ENCODE assay signal across 13 cellular contexts in the genomic region with DNA sequence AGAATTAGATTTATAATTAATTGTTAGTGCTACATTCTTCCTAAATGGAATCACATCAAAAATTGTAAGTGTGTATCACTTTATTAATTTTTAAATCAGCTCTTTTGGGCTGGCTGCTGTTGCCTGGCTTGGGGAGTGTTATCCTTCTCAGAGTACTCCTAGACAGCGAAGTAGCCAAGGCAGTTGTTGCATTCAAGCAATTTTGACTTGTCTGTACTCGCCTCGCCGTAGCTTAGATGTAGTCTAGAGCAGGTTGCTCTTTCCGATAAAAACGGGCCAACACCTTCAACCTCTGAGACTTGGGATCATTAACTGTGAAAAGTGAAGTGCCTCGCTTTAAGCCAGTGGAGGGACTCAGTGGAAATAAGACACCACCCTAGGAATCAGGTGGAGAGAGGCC.
"Had no signal": no experiment of that assay in that cellular context is flagged by ENCODE, and none has a peak within 500 bp of the region (broad histone marks: within the 10 kb centered on the region; RNA-seq: fewer than 3 reads in every experiment).

No MANE protein-coding gene starts in this region.

- H3K4me1 ChIP-seq: colonic mucosa, heart left ventricle, psoas muscle, right lobe of liver had no signal

- ATAC-seq: heart left ventricle; naive thymus-derived CD4-positive, alpha-beta T cell; psoas muscle; right lobe of liver; stimulated activated memory B cell treated with anti-CD40 and anti-IgM and Interleukin-4, amounts not matched to agents 10 μg/mL and 1 μg/mL and 100 μg/mL, for 72 hours had no signal

- H3K4me3 ChIP-seq: colonic mucosa, heart left ventricle, psoas muscle, right lobe of liver, tibial nerve had no signal

- H3K9me3 ChIP-seq: colonic mucosa, neutrophil, psoas muscle, right lobe of liver, tibial nerve had no signal

- H3K27ac ChIP-seq: colonic mucosa, heart left ventricle, neutrophil, psoas muscle, right lobe of liver, tibial nerve had no signal

- DNase-seq: colonic mucosa; dermis blood vessel endothelial cell; erythroblast; heart left ventricle; hippocampal formation; kidney glomerular epithelial cell; naive thymus-derived CD4-positive, alpha-beta T cell; psoas muscle; right lobe of liver; stimulated activated CD4-positive, alpha-beta T cell treated with anti-CD3 and anti-CD28 coated beads, Interleukin-4, amount 100 ng/mL, for 1 hour had no signal

- H3K27me3 ChIP-seq: colonic mucosa, heart left ventricle, neutrophil, right lobe of liver, tibial nerve had no signal

- H3K36me3 ChIP-seq: colonic mucosa, heart left ventricle, neutrophil, right lobe of liver, tibial nerve had no signal
